ENCODE assay signal across 26 cellular contexts in genomic region chr10:11058014-11058413, GRCh38. TPM values are rescaled to one million over a fixed set of nuclear protein-coding genes. Genes with fewer than 3 reads are reported as not detected.
DNase-seq lines count a peak whose midpoint lies in the region; ATAC-seq and TF ChIP-seq lines count a peak whose summit lies in the region.
"Had no signal": no experiment of that assay in that cellular context is flagged by ENCODE, and none has a peak within 500 bp of the region (broad histone marks: within the 10 kb centered on the region; RNA-seq: fewer than 3 reads in every experiment).

No MANE protein-coding gene starts in this region.

- DNase-seq in right atrium auricular region (ENCODE audit: low spot score) (no peak), heart left ventricle (no peak), left lung (no peak), upper lobe of right lung (no peak), 8988T (no peak), Calu3 (no peak)
- DNase-seq in activated naive CD4-positive, alpha-beta T cell treated with anti-CD3 and anti-CD28 coated beads for 36 hours = no peak
- DNase-seq: CD8-positive, alpha-beta T cell; DMS153; GM23248; H7; Karpas-422; NCI-H1092 treated with DMSO at 0.1 percent for 48 hours; NCI-H1436; NCI-H187; NCI-H2081 treated with DMSO at 0.1 percent for 48 hours; NCI-H446; NCI-H524 treated with DMSO at 0.1 percent for 48 hours; NCI-H774; RPMI8226; SHP77 had no signal

- H3K4me1 Mint-ChIP-seq in activated naive CD4-positive, alpha-beta T cell treated with anti-CD3 and anti-CD28 coated beads for 36 hours (ENCODE audit: low read depth) = no peaks in the 10 kb centered on the region
- no peaks in the 10 kb centered on the region for H3K4me1 Mint-ChIP-seq in Calu3 (ENCODE audit: low read depth, unreplicated experiment)
- H3K4me1 Mint-ChIP-seq: B cell had no signal

- H3K36me3 ChIP-seq in right atrium auricular region (peaks cover 6% of the 10 kb centered on the region), heart left ventricle (no peaks in the 10 kb centered on the region), left lung (no peaks in the 10 kb centered on the region), upper lobe of right lung (no peaks in the 10 kb centered on the region)

- H3K9me3 Mint-ChIP-seq in activated naive CD4-positive, alpha-beta T cell treated with anti-CD3 and anti-CD28 coated beads for 36 hours = no peaks in the 10 kb centered on the region
- H3K9me3 Mint-ChIP-seq in Calu3 (ENCODE audit: low read depth, unreplicated experiment) = peaks cover 9% of the 10 kb centered on the region
- H3K9me3 Mint-ChIP-seq: CD8-positive, alpha-beta T cell had no signal

- H3K27ac Mint-ChIP-seq in activated naive CD4-positive, alpha-beta T cell treated with anti-CD3 and anti-CD28 coated beads for 36 hours = no peak overlapping the region
- H3K27ac Mint-ChIP-seq in Calu3 (ENCODE audit: unreplicated experiment) = no peak overlapping the region
- H3K27ac Mint-ChIP-seq: B cell; CD8-positive, alpha-beta T cell had no signal

- no peak overlapping the region for H3K4me3 Mint-ChIP-seq in activated naive CD4-positive, alpha-beta T cell treated with anti-CD3 and anti-CD28 coated beads for 36 hours
- no peak overlapping the region for H3K4me3 Mint-ChIP-seq in Calu3 (ENCODE audit: low read depth, unreplicated experiment)
- H3K4me3 Mint-ChIP-seq: B cell; CD8-positive, alpha-beta T cell had no signal

- TF ChIP-seq CTCF in right atrium auricular region (IDR thresholded peaks at IDR 0.05) = no peak
- TF ChIP-seq CTCF in heart left ventricle (IDR thresholded peaks at IDR 0.05) = no peak
- no peak for TF ChIP-seq CTCF in left lung (IDR thresholded peaks at IDR 0.05)
- TF ChIP-seq CTCF in upper lobe of right lung (IDR thresholded peaks at IDR 0.05) = no peak
- no peak for TF ChIP-seq CTCF in Calu3 (IDR thresholded peaks at IDR 0.05; ENCODE audit: unreplicated experiment)

- no peaks in the 10 kb centered on the region for H3K27me3 ChIP-seq in right atrium auricular region
- H3K27me3 ChIP-seq in heart left ventricle = no peaks in the 10 kb centered on the region
- H3K27me3 ChIP-seq in left lung = no peaks in the 10 kb centered on the region
- H3K27me3 ChIP-seq in upper lobe of right lung = no peaks in the 10 kb centered on the region

- intact Hi-C loops in heart left ventricle (cut with DNase I) = loop anchor here in 1 of 10 donors (10.0 kb wide), 1 partner anchor 107 kb away; no protein-coding TSS in a partner anchor
- intact Hi-C loops in left lung (cut with DNase I) = no loop called here
- intact Hi-C loops in upper lobe of right lung (cut with DNase I) = no loop called here
- intact Hi-C loops in activated naive CD4-positive, alpha-beta T cell treated with anti-CD3 and anti-CD28 coated beads for 36 hours (cut with micrococcal nuclease) = no loop called here
- intact Hi-C loops in Calu3 (cut with micrococcal nuclease; ENCODE audit: unreplicated experiment) = no loop called here

- no peak for TF ChIP-seq POLR2A in heart left ventricle (IDR thresholded peaks at IDR 0.05)

- H3K36me3 Mint-ChIP-seq in activated naive CD4-positive, alpha-beta T cell treated with anti-CD3 and anti-CD28 coated beads for 36 hours (ENCODE audit: low read depth) = no peaks in the 10 kb centered on the region
- no peaks in the 10 kb centered on the region for H3K36me3 Mint-ChIP-seq in Calu3 (ENCODE audit: insufficient read depth, unreplicated experiment)
- H3K36me3 Mint-ChIP-seq: CD8-positive, alpha-beta T cell had no signal

- CTCF ChIA-PET in activated naive CD4-positive, alpha-beta T cell treated with anti-CD3 and anti-CD28 coated beads for 36 hours (lab: Charles Lee) = interaction anchor here (0.6 to 1.0 kb wide), 3 partner anchors 18 to 289 kb away, joined by 3 to 5 read pairs (median 3); no protein-coding TSS in a partner anchor
- CTCF ChIA-PET in Calu3 (lab: Charles Lee) = interaction anchor here (0.7 kb wide), 1 partner anchor 477 kb away, joined by 4 read pairs; no protein-coding TSS in a partner anchor

- 72 to 80% (median 77%) methylated on average over 4 of the region's 4 CpGs for WGBS in heart left ventricle, 4 donors

- H3K4me1 ChIP-seq in right atrium auricular region (peaks cover 0 to 27% of the 10 kb centered on the region in 2 donors), heart left ventricle (peaks cover 0 to 49% (median 26%) of the 10 kb centered on the region in 12 donors), left lung (no peaks in the 10 kb centered on the region), upper lobe of right lung (peaks cover 5% of the 10 kb centered on the region)

- ATAC-seq in heart left ventricle (no peak), esophagus mucosa (peak; percentile 55), left lung (peak; percentile 33), upper lobe of right lung (peak; percentile 31)
- ATAC-seq: CD8-positive, alpha-beta T cell; HepG2 had no signal

- H3K27ac ChIP-seq in right atrium auricular region = peak overlapping the region; percentile 30 to 42
- peak overlapping the region in 2 of 12 donors; percentile 14 to 36 for H3K27ac ChIP-seq in heart left ventricle
- no peak overlapping the region for H3K27ac ChIP-seq in left lung
- H3K27ac ChIP-seq in upper lobe of right lung = no peak overlapping the region
- H3K27ac ChIP-seq: C4-2B, GM23248 had no signal

- H3K4me3 ChIP-seq in right atrium auricular region = no peak overlapping the region
- H3K4me3 ChIP-seq in heart left ventricle = no peak overlapping the region
- no peak overlapping the region for H3K4me3 ChIP-seq in left lung
- no peak overlapping the region for H3K4me3 ChIP-seq in upper lobe of right lung
- H3K4me3 ChIP-seq: GM23248 had no signal

- H3K9me3 ChIP-seq in right atrium auricular region (no peaks in the 10 kb centered on the region), heart left ventricle (peaks cover 0 to 7% (median 0%) of the 10 kb centered on the region in 12 donors), left lung (no peaks in the 10 kb centered on the region), upper lobe of right lung (no peaks in the 10 kb centered on the region)

- no peaks in the 10 kb centered on the region for H3K27me3 Mint-ChIP-seq in activated naive CD4-positive, alpha-beta T cell treated with anti-CD3 and anti-CD28 coated beads for 36 hours (ENCODE audit: low read depth)
- no peaks in the 10 kb centered on the region for H3K27me3 Mint-ChIP-seq in Calu3 (ENCODE audit: unreplicated experiment)

- BruUV-seq in Calu3 (replicated peaks; lab: Mats Ljungman, UMichigan) = no TSS peak

RNA-seq across cellular contexts. Expression of gene CELF2, which starts 40.3 kb away (rescaled TPM):
- total RNA-seq in right atrium auricular region (10 to 100 TPM; 63.2 to 69.4 TPM), heart left ventricle (100 to 1,000 TPM in 1 of 9 donors, 10 to 100 TPM in 8; 61.2 to 103 (median 73.3) TPM), esophagus mucosa (3.5 TPM), left lung (100 to 1,000 TPM in 1 of 2 donors, 10 to 100 TPM in 1; 89.5 to 107 TPM), upper lobe of right lung (110 TPM), Calu3 (2022) (not detected in 2 replicates)
- polyA plus RNA-seq in heart left ventricle = 10 to 100 TPM; 14.2 to 33.3 TPM
- total RNA-seq in activated naive CD4-positive, alpha-beta T cell treated with anti-CD3 and anti-CD28 coated beads for 36 hours = 10 to 100 TPM; 68.2 to 72.2 TPM
- total RNA-seq: A673, HepG2 had no signal
- polyA plus RNA-seq: HepG2 had no signal

Comparison
In these comparisons a context has a peak if more than half of its experiments do, and no peak if none do; other contexts are left out.
1. H3K27ac ChIP-seq: peak in right atrium auricular region (2 of 2); none in left lung (0 of 2) and upper lobe of right lung (single experiment).
2. ATAC-seq: peak in esophagus mucosa (single experiment), left lung (single experiment) and upper lobe of right lung (single experiment); none in heart left ventricle (0 of 4).
3. RNA of gene CELF2, which starts 40.3 kb away (total RNA-seq): 110 TPM in upper lobe of right lung (single experiment), 89.5 to 107 TPM in left lung, 61.2 to 103 TPM in heart left ventricle, 68.2 to 72.2 TPM in activated naive CD4-positive, alpha-beta T cell treated with anti-CD3 and anti-CD28 coated beads for 36 hours and 63.2 to 69.4 TPM in right atrium auricular region; 3.5 TPM in esophagus mucosa (single experiment) and not detected in Calu3; every median in the first group is over 10 times any median in the second.